In the genomic region with DNA sequence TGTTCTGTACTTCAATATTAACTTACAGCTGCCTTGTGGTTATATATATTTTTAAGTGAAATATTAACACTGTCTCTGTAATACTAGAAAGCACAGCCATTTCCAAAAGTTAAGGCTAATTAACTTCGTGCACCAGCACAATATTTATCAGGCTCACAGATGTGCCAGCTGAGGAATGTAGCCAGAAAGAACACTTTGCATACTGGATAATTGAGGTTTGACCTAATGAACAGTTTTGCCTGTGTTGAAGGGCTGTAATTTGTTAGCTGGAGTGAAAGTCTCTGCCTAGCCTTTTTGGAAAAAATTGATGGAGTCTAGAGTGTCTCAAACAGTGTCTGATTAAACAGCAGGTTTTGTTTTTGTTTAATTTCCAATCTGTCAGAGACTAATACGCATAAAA, we compare ENCODE assay signal across 19 cellular contexts.
DNase-seq lines count a peak whose midpoint lies in the region; ATAC-seq and TF ChIP-seq lines count a peak whose summit lies in the region.
"Had no signal": no experiment of that assay in that cellular context is flagged by ENCODE, and none has a peak within 500 bp of the region (broad histone marks: within the 10 kb centered on the region; RNA-seq: fewer than 3 reads in every experiment).

No MANE protein-coding gene starts in this region.

- no peaks in the 10 kb centered on the region for H3K9me3 ChIP-seq in SK-N-MC (ENCODE audit: low read depth, low read length)
- H3K9me3 ChIP-seq: BLaER1, Caco-2, HAP-1 had no signal

- ATAC-seq in stimulated activated naive CD8-positive, alpha-beta T cell treated with anti-CD3 and anti-CD28 coated beads, Interleukin-15, amount 100 ng/mL, for 72 hours = no peak
- ATAC-seq in HG03460 (IDR thresholded peaks at IDR 0.05; ENCODE audit: unreplicated experiment) = no peak
- ATAC-seq: CD8-positive, alpha-beta T cell; GM12878; GM23338 had no signal

- H3K9ac ChIP-seq in SK-N-MC (ENCODE audit: insufficient read length) = peak overlapping the region; percentile 13
- H3K9ac ChIP-seq: BLaER1 had no signal

- H3K27me3 Mint-ChIP-seq in nephron progenitor cell (ENCODE audit: low read depth, poor library complexity) = no peaks in the 10 kb centered on the region
- H3K27me3 Mint-ChIP-seq in stimulated activated naive CD8-positive, alpha-beta T cell treated with anti-CD3 and anti-CD28 coated beads, Interleukin-15, amount 100 ng/mL, for 72 hours = no peaks in the 10 kb centered on the region
- H3K27me3 Mint-ChIP-seq: B cell; CD4-positive, CD25-positive, alpha-beta regulatory T cell had no signal

- H3K4me3 ChIP-seq in SK-N-MC (no peak overlapping the region), choroid plexus epithelial cell (ENCODE audit: low read depth, low read length) (no peak overlapping the region)
- H3K4me3 ChIP-seq: BLaER1, GM12878, GM23338, HAP-1 had no signal

- DNase-seq in SK-N-MC (ENCODE audit: low read depth, low spot score) (no peak), choroid plexus epithelial cell (ENCODE audit: low read depth) (peak; percentile 46), nephron progenitor cell (no peak), NCI-H526 (lab: John Stamatoyannopoulos, UW) (no peak)
- DNase-seq in stimulated activated naive CD8-positive, alpha-beta T cell treated with anti-CD3 and anti-CD28 coated beads, Interleukin-15, amount 100 ng/mL, for 72 hours = no peak
- DNase-seq: Caco-2; CD4-positive, CD25-positive, alpha-beta regulatory T cell; CD8-positive, alpha-beta T cell; DMS79; EL; GDM1; HFFc6 had no signal

- H3K36me3 ChIP-seq in SK-N-MC (ENCODE audit: insufficient read depth, low read length) = no peaks in the 10 kb centered on the region
- H3K36me3 ChIP-seq: BLaER1, HAP-1 had no signal

- H3K4me3 Mint-ChIP-seq in nephron progenitor cell = no peak overlapping the region
- no peak overlapping the region for H3K4me3 Mint-ChIP-seq in stimulated activated naive CD8-positive, alpha-beta T cell treated with anti-CD3 and anti-CD28 coated beads, Interleukin-15, amount 100 ng/mL, for 72 hours
- H3K4me3 Mint-ChIP-seq: B cell; CD4-positive, CD25-positive, alpha-beta regulatory T cell; CD8-positive, alpha-beta T cell; GM23338; HFFc6 had no signal

- no peaks in the 10 kb centered on the region for H3K9me3 Mint-ChIP-seq in nephron progenitor cell
- H3K9me3 Mint-ChIP-seq in stimulated activated naive CD8-positive, alpha-beta T cell treated with anti-CD3 and anti-CD28 coated beads, Interleukin-15, amount 100 ng/mL, for 72 hours = no peaks in the 10 kb centered on the region
- H3K9me3 Mint-ChIP-seq: CD8-positive, alpha-beta T cell; GM23338; HFFc6 had no signal

- no peaks in the 10 kb centered on the region for H3K36me3 Mint-ChIP-seq in nephron progenitor cell (ENCODE audit: low read depth)
- H3K36me3 Mint-ChIP-seq: CD4-positive, CD25-positive, alpha-beta regulatory T cell; CD8-positive, alpha-beta T cell had no signal

- H3K27ac ChIP-seq in SK-N-MC = peak overlapping the region; percentile 68
- H3K27ac ChIP-seq: BLaER1, C4-2B had no signal

- TF ChIP-seq CTCF in choroid plexus epithelial cell (conservative IDR thresholded peaks at IDR 0.05; ENCODE audit: low read depth, low read length) = no peak
- TF ChIP-seq CTCF in nephron progenitor cell (IDR thresholded peaks at IDR 0.05) = no peak

- peak overlapping the region; percentile 87 for H3K27ac Mint-ChIP-seq in nephron progenitor cell
- no peak overlapping the region for H3K27ac Mint-ChIP-seq in stimulated activated naive CD8-positive, alpha-beta T cell treated with anti-CD3 and anti-CD28 coated beads, Interleukin-15, amount 100 ng/mL, for 72 hours
- H3K27ac Mint-ChIP-seq: B cell; CD4-positive, CD25-positive, alpha-beta regulatory T cell; CD8-positive, alpha-beta T cell; HFFc6 had no signal

- H3K4me1 Mint-ChIP-seq in nephron progenitor cell = peaks cover 35% of the 10 kb centered on the region
- H3K4me1 Mint-ChIP-seq in stimulated activated naive CD8-positive, alpha-beta T cell treated with anti-CD3 and anti-CD28 coated beads, Interleukin-15, amount 100 ng/mL, for 72 hours = no peaks in the 10 kb centered on the region
- H3K4me1 Mint-ChIP-seq: B cell; CD4-positive, CD25-positive, alpha-beta regulatory T cell had no signal
